In genomic region chr7:30136339-30136738, GRCh38 we compare ENCODE assay signal across 8 cellular contexts. TPM values are rescaled to one million over a fixed set of nuclear protein-coding genes. Genes with fewer than 3 reads are reported as not detected.
A peak's percentile ranks its signal among the peaks of the same experiment; 100 is the strongest.
DNase-seq lines count a peak whose midpoint lies in the region; ATAC-seq and TF ChIP-seq lines count a peak whose summit lies in the region.

No MANE protein-coding gene starts in this region.

- no peak overlapping the region for H3K14ac ChIP-seq in IMR-90 (replicated peaks; ENCODE audit: low read depth, low read length)

- no peak overlapping the region for H2BK15ac ChIP-seq in IMR-90 (ENCODE audit: low read depth, low read length)

- in situ Hi-C loops in IMR-90 (cut with MboI; ENCODE audit: low sequenced_read_pairs), result no loop called here

- H3K36me3 ChIP-seq in IMR-90 (ENCODE audit: control insufficient read depth, insufficient read depth, low read length), result no peaks in the 10 kb centered on the region
- no peaks in the 10 kb centered on the region for H3K36me3 ChIP-seq in mucosa of stomach (ENCODE audit: control insufficient read depth, insufficient read depth, low read length)

- peak overlapping the region; percentile 47; the same call in 1 of the 2 replicates for H4K91ac ChIP-seq in IMR-90 (ENCODE audit: insufficient read depth, low read depth, low read length)

- H4K5ac ChIP-seq in IMR-90 (ENCODE audit: low read depth, low read length), result no peak overlapping the region

- CTCF ChIA-PET in AG04449 (lab: Yijun Ruan, JAX) (interaction anchor here (1.0 to 1.7 kb wide), 4 partner anchors 8 to 30 kb away, joined by 3 to 5 read pairs (median 4); no protein-coding TSS in a partner anchor), IMR-90 (lab: Yijun Ruan, JAX) (no interaction called here)

- H2BK20ac ChIP-seq in IMR-90 (ENCODE audit: low read depth, low read length), result no peak overlapping the region

- peaks cover 9 to 15% of the 10 kb centered on the region in 2 experiments; a peak in 3 of 4 replicates for H3K79me1 ChIP-seq in IMR-90 (ENCODE audit: low read depth in 1 of 2, low read length in 2 of 2)

- no peak overlapping the region; the same call in 1 of the 2 replicates for H3K27ac ChIP-seq in IMR-90 (ENCODE audit: insufficient read depth, low read length)
- H3K27ac ChIP-seq in cingulate gyrus (ENCODE audit: low read depth, low read length), result peak overlapping the region; percentile 79

- peak overlapping the region; percentile 94 for H2AFZ ChIP-seq in IMR-90 (replicated peaks; ENCODE audit: low read length, poor library complexity)

- intact Hi-C loops in IMR-90 (cut with micrococcal nuclease), result no loop called here

- H3K4me3 ChIP-seq in AG04449 (ENCODE audit: low read depth, low read length) (peak overlapping the region; percentile 83), IMR-90 (ENCODE audit: insufficient read depth, low read depth, low read length) (peak overlapping the region; percentile 98), mucosa of stomach (ENCODE audit: low read length) (peak overlapping the region; percentile 16)

- TF ChIP-seq CTCF in AG04449 (IDR thresholded peaks at IDR 0.05; ENCODE audit: insufficient read depth, low read length, missing control alignments) (no peak), IMR-90 (conservative IDR thresholded peaks at IDR 0.05; ENCODE audit: low read depth, low read length) (no peak)

- peak overlapping the region; percentile 25; the same call in 1 of the 2 replicates for H2AK5ac ChIP-seq in IMR-90 (ENCODE audit: low read depth, low read length)

- H3K23ac ChIP-seq in IMR-90 (ENCODE audit: low read depth, low read length), result no peak overlapping the region

- H3K4me2 ChIP-seq in IMR-90 (ENCODE audit: low read depth, low read length), result peak overlapping the region; percentile 80

- DNase-seq in AG04449 (ENCODE audit: low read depth, low spot score) (no peak), IMR-90 (no peak), NCI-H526 treated with DMSO at 0.1 percent for 48 hours (lab: John Stamatoyannopoulos, UW) (no peak), AG08396 (ENCODE audit: low spot score) (no peak)
- DNase-seq in activated CD8-positive, alpha-beta memory T cell treated with anti-CD3 and anti-CD28 coated beads, Interleukin-2, amount 50 U/mL, for 48 hours, result no peak

- H3K27me3 ChIP-seq in IMR-90 (ENCODE audit: control insufficient read depth, insufficient read depth, low read length) (no peaks in the 10 kb centered on the region), mucosa of stomach (ENCODE audit: control insufficient read depth, insufficient read depth, low read length) (no peaks in the 10 kb centered on the region)

- no peak overlapping the region for H2BK5ac ChIP-seq in IMR-90 (ENCODE audit: low read depth, low read length, poor library complexity, severe bottlenecking)

- no peak for TF ChIP-seq POLR2A in IMR-90 (IDR thresholded peaks at IDR 0.05; ENCODE audit: low read depth, low read length)

- WGBS in IMR-90 (ENCODE audit: extremely low coverage in 2 of 2, insufficient read length in 1 of 2), 2 experiments, result 11% methylated on average over 5 of the region's 24 CpGs; no CpG with 5 or more reads in 1 of the 2 experiments

- peak overlapping the region; percentile 62 to 86; a peak in 3 of 4 replicates for H4K8ac ChIP-seq in IMR-90 (ENCODE audit: low read depth in 2 of 2, low read length in 2 of 2)

- no peak for ATAC-seq in IMR-90 (ENCODE audit: low read depth)
- ATAC-seq in HG02759 (IDR thresholded peaks at IDR 0.05; ENCODE audit: unreplicated experiment), result no peak

- peak overlapping the region; percentile 25 for H3K9ac ChIP-seq in IMR-90 (ENCODE audit: low read depth, low read length)
- peak overlapping the region; percentile 80 for H3K9ac ChIP-seq in mucosa of stomach (ENCODE audit: low read length)

- H3K18ac ChIP-seq in IMR-90 (ENCODE audit: low read depth, low read length), result no peak overlapping the region

- no peak overlapping the region for H2BK120ac ChIP-seq in IMR-90 (ENCODE audit: low read depth, low read length)

- POLR2A ChIA-PET in AG04449 (lab: Yijun Ruan, JAX), result interaction anchor here (0.7 kb wide), 1 partner anchor 26 kb away, joined by 3 read pairs; no protein-coding TSS in a partner anchor
- POLR2A ChIA-PET in IMR-90 (lab: Charles Lee; ENCODE audit: unreplicated experiment), result no interaction called here

- H3K9me1 ChIP-seq in IMR-90 (ENCODE audit: insufficient read depth, low read length), result no peaks in the 10 kb centered on the region

- H3K9me3 ChIP-seq in IMR-90 (ENCODE audit: control insufficient read depth, insufficient read depth, low read length) (no peaks in the 10 kb centered on the region), mucosa of stomach (ENCODE audit: control insufficient read depth, low read length) (no peaks in the 10 kb centered on the region)

- peak overlapping the region; percentile 92 for H2AK9ac ChIP-seq in IMR-90 (replicated peaks; ENCODE audit: low read depth, low read length, poor library complexity)

- no TSS peak for BruUV-seq in IMR-90 (replicated peaks; lab: Mats Ljungman, UMichigan)

- TF ChIP-seq RAD21 in IMR-90 (IDR thresholded peaks at IDR 0.05; ENCODE audit: low read length), result no peak

- 0 out of 2 replicates have a peak overlapping the region, but pooled peaks have one; percentile 31 for H3K4ac ChIP-seq in IMR-90 (ENCODE audit: low read depth, low read length)

- H3K56ac ChIP-seq in IMR-90 (ENCODE audit: extremely low read depth, insufficient read depth, low read length), result no peak overlapping the region

- dilution Hi-C loops in IMR-90 (cut with HindIII; ENCODE audit: low sequenced_read_pairs, unreplicated experiment), result no loop called here

- no peaks in the 10 kb centered on the region for H4K20me1 ChIP-seq in IMR-90 (ENCODE audit: insufficient read depth, low read length)

- peaks cover 3% of the 10 kb centered on the region for H3K4me1 ChIP-seq in IMR-90 (ENCODE audit: control insufficient read depth, insufficient read depth, low read length)
- peaks cover 12% of the 10 kb centered on the region for H3K4me1 ChIP-seq in mucosa of stomach (ENCODE audit: control insufficient read depth, insufficient read depth, low read length)

TF ChIP-seq in IMR-90, 13 proteins besides CTCF, POLR2A, EP300 and RAD21:
- TF ChIP-seq USF2 (IDR thresholded peaks at IDR 0.05; ENCODE audit: low read depth, low read length), result no peak
- TF ChIP-seq MAFK (IDR thresholded peaks at IDR 0.05; ENCODE audit: low read depth, low read length), result no peak
- TF ChIP-seq RFX5 (IDR thresholded peaks at IDR 0.05; ENCODE audit: low read depth, low read length), result no peak
- TF ChIP-seq CEBPB (IDR thresholded peaks at IDR 0.05; ENCODE audit: low read depth, low read length), result no peak
- no peak for TF ChIP-seq RCOR1 (IDR thresholded peaks at IDR 0.05; ENCODE audit: insufficient replicate concordance, low read length)
- TF ChIP-seq SMC3 (IDR thresholded peaks at IDR 0.05; ENCODE audit: low read depth, low read length), result no peak
- no peak for TF ChIP-seq MAZ (IDR thresholded peaks at IDR 0.05; ENCODE audit: borderline replicate concordance, low read depth, low read length)
- no peak for TF ChIP-seq ELK1 (IDR thresholded peaks at IDR 0.05; ENCODE audit: borderline replicate concordance, low read depth, low read length)
- no peak for TF ChIP-seq BHLHE40 (IDR thresholded peaks at IDR 0.05; ENCODE audit: low read depth, low read length)
- no peak for TF ChIP-seq NFE2L2 (IDR thresholded peaks at IDR 0.05; ENCODE audit: low read depth, low read length)
- no peak for TF ChIP-seq CHD1 (IDR thresholded peaks at IDR 0.05; ENCODE audit: low read depth, low read length)
- TF ChIP-seq MXI1 (IDR thresholded peaks at IDR 0.05; ENCODE audit: borderline replicate concordance, low read depth, low read length), result no peak
- no peak for TF ChIP-seq FOS (IDR thresholded peaks at IDR 0.05; ENCODE audit: low read depth, low read length)

RNA-seq across cellular contexts. Expression of gene MTURN, which starts 1.6 kb away (rescaled TPM):
- 5.6 and 7.8 TPM in 2 replicates for total RNA-seq in IMR-90 (2012; rRNA removed)
- 2.4 and 2.8 TPM in 2 replicates for polyA plus RNA-seq in IMR-90 (2012; rRNA removed)
- 0.79 and 1.4 TPM in 2 replicates for polyA plus RNA-seq in IMR-90 (2012; cell fraction: cytosol; rRNA removed)
- polyA plus RNA-seq in IMR-90 (2012; cell fraction: nucleus; rRNA removed; ENCODE audit: low replicate concordance), result 2.5 and 6.5 TPM in 2 replicates

Comparison
In these comparisons a context has a peak if more than half of its experiments do, and no peak if none do; other contexts are left out.
1. H3K4me3 ChIP-seq: peak in every context shown above with its lines; median percentile 98 in IMR-90; 83 in AG04449; 16 in mucosa of stomach.